ENCODE assay signal across 10 cellular contexts in genomic region chr7:135320277-135320676, GRCh38.
DNase-seq lines count a peak whose midpoint lies in the region; ATAC-seq, FAIRE-seq and TF ChIP-seq lines count a peak whose summit lies in the region.
"Had no signal": no experiment of that assay in that cellular context is flagged by ENCODE, and none has a peak within 500 bp of the region (broad histone marks: within the 10 kb centered on the region; RNA-seq: fewer than 3 reads in every experiment).

No MANE protein-coding gene starts in this region.

- H2AFZ ChIP-seq in endothelial cell of umbilical vein (ENCODE audit: low read depth, low read length), result peak overlapping the region; percentile 62
- H2AFZ ChIP-seq: PC-9 had no signal

- FAIRE-seq in endothelial cell of umbilical vein (lab: Jason Lieb, UNC), result peak; percentile 96

- H3K4me3 ChIP-seq in endothelial cell of umbilical vein (replicated peaks in 1 of 3; ENCODE audit: insufficient read depth in 1 of 3, low read depth in 1 of 3, low read length in 3 of 3), result no peak overlapping the region
- H3K4me3 ChIP-seq: PC-9 had no signal

- intact Hi-C loops in endothelial cell of umbilical vein (cut with micrococcal nuclease), result loop anchor here (2.0 to 5.0 kb wide), 3 partner anchors 15 to 38 kb away; no protein-coding TSS in a partner anchor
- intact Hi-C loops in natural killer cell (cut with micrococcal nuclease), result no loop called here

- CTCF ChIA-PET in endothelial cell of umbilical vein (lab: Charles Lee), result interaction anchor here (0.6 to 1.0 kb wide), 5 partner anchors 10 to 325 kb away, joined by 3 to 9 read pairs (median 3); no protein-coding TSS in a partner anchor

- TF ChIP-seq POLR2A in endothelial cell of umbilical vein (IDR thresholded peaks at IDR 0.05; ENCODE audit: low read depth, low read length), result no peak

- dilution Hi-C loops in endothelial cell of umbilical vein (cut with MboI; ENCODE audit: extremely low pct_ligation_motif_present, low sequenced_read_pairs), result no loop called here

- POLR2A ChIA-PET in endothelial cell of umbilical vein (lab: Charles Lee), result no interaction called here

- no peaks in the 10 kb centered on the region for H3K79me2 ChIP-seq in endothelial cell of umbilical vein (ENCODE audit: control insufficient read depth, insufficient read depth, low read length)

- no peak overlapping the region for H3K4me2 ChIP-seq in endothelial cell of umbilical vein (ENCODE audit: insufficient read depth, low read length)
- H3K4me2 ChIP-seq: PC-9 had no signal

- H3K36me3 ChIP-seq in endothelial cell of umbilical vein (ENCODE audit: control insufficient read depth in 2 of 2, extremely low read depth in 1 of 2, insufficient read depth in 2 of 2, low read length in 2 of 2), result no peaks in the 10 kb centered on the region

- H3K9me3 ChIP-seq in endothelial cell of umbilical vein (replicated peaks; ENCODE audit: control insufficient read depth, insufficient read depth, low read length), result no peaks in the 10 kb centered on the region

- H3K4me1 Mint-ChIP-seq in natural killer cell, result no peaks in the 10 kb centered on the region

- H3K9ac ChIP-seq in endothelial cell of umbilical vein (replicated peaks; ENCODE audit: extremely low read depth, insufficient read depth, low read length), result no peak overlapping the region

- no TSS peak for BruUV-seq in endothelial cell of umbilical vein (replicated peaks; lab: Mats Ljungman, UMichigan)

- ATAC-seq in GM21526 (IDR thresholded peaks at IDR 0.05; ENCODE audit: low FRiP score, unreplicated experiment), result no peak
- ATAC-seq in natural killer cell, result no peak

- no peaks in the 10 kb centered on the region for H4K20me1 ChIP-seq in endothelial cell of umbilical vein (replicated peaks; ENCODE audit: control insufficient read depth, extremely low read depth, insufficient read depth, low read length)

- TF ChIP-seq CTCF in endothelial cell of umbilical vein (IDR thresholded peaks at IDR 0.05; ENCODE audit: extremely low read depth in 1 of 2, insufficient read depth in 1 of 2, low read depth in 1 of 2, low read length in 2 of 2) (no peak), natural killer cell (IDR thresholded peaks at IDR 0.05) (no peak)

- H3K9me3 Mint-ChIP-seq in natural killer cell, result peaks cover 0 to 2% of the 10 kb centered on the region in 2 donors

- no peaks in the 10 kb centered on the region for H3K9me1 ChIP-seq in endothelial cell of umbilical vein (replicated peaks; ENCODE audit: control insufficient read depth, extremely low read depth, insufficient read depth, low read length)

- H3K27ac ChIP-seq in endothelial cell of umbilical vein (ENCODE audit: insufficient read depth, low read depth, low read length), result peak overlapping the region; percentile 16
- H3K27ac ChIP-seq: PC-9 had no signal

- peaks cover 11% of the 10 kb centered on the region for H3K4me1 ChIP-seq in endothelial cell of umbilical vein (ENCODE audit: control insufficient read depth, extremely low read depth, insufficient read depth, low read length)

- H3K27me3 Mint-ChIP-seq in natural killer cell (ENCODE audit: low read depth in 2 of 2), result no peaks in the 10 kb centered on the region

- peaks cover 7% of the 10 kb centered on the region for H3K36me3 Mint-ChIP-seq in natural killer cell

- no peak overlapping the region for H3K4me3 Mint-ChIP-seq in natural killer cell

- H3K27me3 ChIP-seq in endothelial cell of umbilical vein (ENCODE audit: control insufficient read depth in 2 of 2, insufficient read depth in 2 of 2, low read length in 2 of 2), result no peaks in the 10 kb centered on the region

- peak; percentile 90 for DNase-seq in DMS 273 (lab: John Stamatoyannopoulos, UW; ENCODE audit: unreplicated experiment)
- DNase-seq in NCI-H2196 (lab: John Stamatoyannopoulos, UW; ENCODE audit: unreplicated experiment), result peak; percentile 83
- DNase-seq in endothelial cell of umbilical vein (ENCODE audit: low read depth, low spot score), result peak; percentile 97
- peak; percentile 9 for DNase-seq in occipital lobe (lab: John Stamatoyannopoulos, UW)
- no peak for DNase-seq in 8988T
- DNase-seq in natural killer cell, result no peak
- DNase-seq in superior temporal gyrus (ENCODE audit: extremely low spot score), result no peak
- DNase-seq: glutamatergic neuron had no signal

- H3K27ac Mint-ChIP-seq in natural killer cell, result no peak overlapping the region

TF ChIP-seq in endothelial cell of umbilical vein, 7 proteins besides CTCF, POLR2A, EP300 and RAD21:
- TF ChIP-seq MAX (IDR thresholded peaks at IDR 0.05; ENCODE audit: insufficient read depth, insufficient read length) (no peak), POLR2AphosphoS5 (IDR thresholded peaks at IDR 0.05; ENCODE audit: insufficient read depth, low read depth, low read length) (no peak), GATA2 (IDR thresholded peaks at IDR 0.05; ENCODE audit: insufficient read depth, insufficient read length, low read depth, low read length) (no peak), EZH2 (IDR thresholded peaks at IDR 0.05; ENCODE audit: borderline replicate concordance, low read depth, low read length, severe bottlenecking) (no peak), MYC (IDR thresholded peaks at IDR 0.05; ENCODE audit: low read depth, low read length) (no peak), JUN (IDR thresholded peaks at IDR 0.05; ENCODE audit: borderline replicate concordance, insufficient read depth, insufficient read length, low read depth) (no peak), FOS (IDR thresholded peaks at IDR 0.05; ENCODE audit: borderline replicate concordance, insufficient read depth, low read length) (no peak)

Comparison
In these comparisons a context has a peak if more than half of its experiments do, and no peak if none do; other contexts are left out.
1. DNase-seq: peak in DMS 273 (single experiment), NCI-H2196 (single experiment), endothelial cell of umbilical vein (single experiment) and occipital lobe (single experiment); none in 8988T (single experiment), natural killer cell (single experiment) and superior temporal gyrus (single experiment).